ENCODE assay signal across 10 cellular contexts in the genomic region with DNA sequence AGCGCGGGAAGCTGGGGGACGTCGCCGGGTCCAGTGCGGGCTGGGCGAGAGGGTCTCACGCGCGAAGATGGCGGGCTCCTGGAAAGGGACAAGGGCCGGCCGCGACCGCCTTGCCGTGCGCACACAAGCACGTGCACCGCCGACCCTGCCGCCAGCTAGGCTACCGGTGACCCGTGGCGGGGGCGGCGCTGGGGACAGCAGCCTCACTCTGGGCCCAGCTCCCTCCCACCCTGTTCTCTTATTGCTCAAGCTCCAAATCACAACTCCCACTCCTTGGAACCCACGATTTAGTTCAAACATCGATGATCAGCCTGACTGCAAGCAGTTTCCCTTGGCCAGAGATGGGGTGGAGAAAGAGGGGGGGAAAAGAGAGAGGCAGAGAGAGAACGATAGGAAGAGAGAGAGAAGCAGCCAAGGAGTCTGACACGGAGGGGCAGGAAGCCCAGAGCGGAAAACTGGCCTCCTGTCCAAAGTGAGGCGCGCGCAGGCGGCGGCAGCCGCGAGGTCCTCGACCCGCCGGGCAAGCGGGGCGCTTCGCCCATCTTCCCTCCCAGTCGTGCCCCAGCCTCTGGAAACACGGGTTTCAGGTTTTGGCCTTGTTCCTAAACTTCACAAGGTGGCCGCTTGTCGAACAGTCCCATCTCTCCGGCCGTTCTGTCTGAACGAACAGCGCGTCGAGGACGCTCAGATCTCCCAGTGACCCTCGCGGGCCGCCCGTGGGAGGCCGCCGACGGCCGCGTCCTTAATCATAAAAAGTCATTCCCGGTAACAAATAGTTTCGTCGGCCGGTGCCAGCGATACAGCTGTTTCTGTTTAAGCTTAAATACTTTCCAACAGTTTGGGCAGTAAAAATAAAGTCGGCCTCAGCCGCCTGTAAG. TPM values are rescaled to one million over a fixed set of nuclear protein-coding genes. Genes with fewer than 3 reads are reported as not detected.
DNase-seq lines count a peak whose midpoint lies in the region; ATAC-seq, FAIRE-seq and TF ChIP-seq lines count a peak whose summit lies in the region.
"Had no signal": no experiment of that assay in that cellular context is flagged by ENCODE, and none has a peak within 500 bp of the region (broad histone marks: within the 10 kb centered on the region; RNA-seq: fewer than 3 reads in every experiment).

No MANE protein-coding gene starts in this region.

- peak in 1 of 5 donors; percentile 35 for DNase-seq in CD4-positive, alpha-beta memory T cell
- DNase-seq in Karpas-422 (no peak), coronary artery (ENCODE audit: low spot score) (no peak), GM12891 (ENCODE audit: insufficient read length, low spot score) (no peak)
- DNase-seq in activated effector memory CD4-positive, alpha-beta T cell treated with Interleukin-2 at 50 U/mL for 16 hours: no peak

- H3K36me3 Mint-ChIP-seq in CD4-positive, alpha-beta memory T cell: peaks cover 0 to 10% of the 10 kb centered on the region in 2 donors

- peaks cover 61% of the 10 kb centered on the region for H3K4me1 ChIP-seq in CD4-positive, alpha-beta memory T cell (ENCODE audit: insufficient read depth, low read length)
- peaks cover 45% of the 10 kb centered on the region for H3K4me1 ChIP-seq in Karpas-422 (ENCODE audit: low read length)

- H3K27me3 Mint-ChIP-seq in CD4-positive, alpha-beta memory T cell: peaks cover 29 to 36% of the 10 kb centered on the region in 2 donors

- TF ChIP-seq EP300 in neural cell (conservative IDR thresholded peaks at IDR 0.05; ENCODE audit: poor library complexity, severe bottlenecking): no peak

- no peaks in the 10 kb centered on the region for H3K36me3 ChIP-seq in CD4-positive, alpha-beta memory T cell (ENCODE audit: insufficient read depth, low read length)
- H3K36me3 ChIP-seq in Karpas-422 (ENCODE audit: insufficient read depth, low read length) (peaks cover 12% of the 10 kb centered on the region; the same call in 1 of the 2 replicates), neural cell (ENCODE audit: insufficient read depth, low read length) (no peaks in the 10 kb centered on the region)

- H3K79me2 ChIP-seq in Karpas-422 (ENCODE audit: low read length) (peaks cover 19% of the 10 kb centered on the region), neural cell (replicated peaks; ENCODE audit: insufficient read depth, low read length) (peaks cover 25% of the 10 kb centered on the region)

- H4K20me1 ChIP-seq in Karpas-422 (ENCODE audit: insufficient read depth, low read depth, low read length) (peaks cover 11% of the 10 kb centered on the region), neural cell (ENCODE audit: insufficient read depth) (peaks cover 11% of the 10 kb centered on the region)

- CTCF ChIA-PET in CD4-positive, alpha-beta memory T cell (lab: Charles Lee; ENCODE audit: partially characterized antibody): interaction anchor here (1.1 to 2.2 kb wide), 2 partner anchors 9 to 42 kb away, joined by 3 to 10 read pairs; no protein-coding TSS in a partner anchor

- POLR2A ChIA-PET in CD4-positive, alpha-beta memory T cell (lab: Charles Lee; ENCODE audit: partially characterized antibody): interaction anchor here (5.4 to 32.1 kb wide), 2 partner anchors 12 to 39 kb away, joined by 79 to 503 read pairs; a partner anchor contains a TSS

- ATAC-seq in HG03457 (IDR thresholded peaks at IDR 0.05; ENCODE audit: unreplicated experiment) (no peak), HG03039 (IDR thresholded peaks at IDR 0.05; ENCODE audit: unreplicated experiment) (no peak)
- ATAC-seq: left colon had no signal

- no peak overlapping the region for H3K27ac ChIP-seq in CD4-positive, alpha-beta memory T cell (ENCODE audit: low read depth, low read length)
- H3K27ac ChIP-seq in Karpas-422 (ENCODE audit: low read length): no peak overlapping the region
- no peak overlapping the region for H3K27ac ChIP-seq in coronary artery
- peak overlapping the region; percentile 70 for H3K27ac ChIP-seq in neural cell (ENCODE audit: low read length)

- H2AFZ ChIP-seq in Karpas-422 (ENCODE audit: low read length) (no peak overlapping the region), neural cell (ENCODE audit: low read depth, low read length) (no peak overlapping the region)

- H3K27me3 ChIP-seq in CD4-positive, alpha-beta memory T cell (ENCODE audit: insufficient read depth, low read length): peaks cover 53% of the 10 kb centered on the region
- H3K27me3 ChIP-seq in Karpas-422 (ENCODE audit: low read length) (no peaks in the 10 kb centered on the region), neural cell (ENCODE audit: insufficient read depth, low read depth, low read length) (peaks cover 68% of the 10 kb centered on the region)

- no peak for FAIRE-seq in GM12891 (lab: Jason Lieb, UNC)
- FAIRE-seq: TTC549 had no signal

- no peaks in the 10 kb centered on the region for H3K9me3 ChIP-seq in CD4-positive, alpha-beta memory T cell (ENCODE audit: control insufficient read depth in 1 of 2, low read length in 2 of 2)
- H3K9me3 ChIP-seq in Karpas-422 (ENCODE audit: low read length) (no peaks in the 10 kb centered on the region), neural cell (ENCODE audit: low read length) (no peaks in the 10 kb centered on the region)

- no peaks in the 10 kb centered on the region for H3F3A ChIP-seq in neural cell (ENCODE audit: insufficient read depth, low read length, poor library complexity, severe bottlenecking)

- H3K9ac ChIP-seq in Karpas-422 (ENCODE audit: low read length): peak overlapping the region; percentile 68; the same call in 1 of the 2 replicates
- H3K9ac ChIP-seq in neural cell (ENCODE audit: low read length): peak overlapping the region; percentile 84

- peaks cover 21 to 53% (median 28%) of the 10 kb centered on the region in 4 donors for H3K4me1 Mint-ChIP-seq in CD4-positive, alpha-beta memory T cell

- no peak overlapping the region for H3K4me3 ChIP-seq in CD4-positive, alpha-beta memory T cell (ENCODE audit: low read length in 2 of 2)
- H3K4me3 ChIP-seq in Karpas-422 (ENCODE audit: low read length) (peak overlapping the region; percentile 62; the same call in 1 of the 2 replicates), coronary artery (peak overlapping the region; percentile 96), neural cell (ENCODE audit: low read length) (peak overlapping the region; percentile 87)

- peak overlapping the region in 6 of 7 donors; percentile 57 to 93 (median 86) for H3K27ac Mint-ChIP-seq in CD4-positive, alpha-beta memory T cell

- no peak for TF ChIP-seq POLR2A in GM12891 (IDR thresholded peaks at IDR 0.05; ENCODE audit: low read depth, low read length)

- no peaks in the 10 kb centered on the region for H3K9me2 ChIP-seq in Karpas-422 (replicated peaks; ENCODE audit: insufficient read depth, low read length)
- H3K9me2 ChIP-seq in neural cell (ENCODE audit: insufficient read depth, low read length): no peaks in the 10 kb centered on the region

- H3K4me3 Mint-ChIP-seq in CD4-positive, alpha-beta memory T cell: peak overlapping the region; percentile 29 to 83 (median 62)

- peak overlapping the region; percentile 67 for H3K4me2 ChIP-seq in Karpas-422 (ENCODE audit: low read depth, low read length, poor library complexity, severe bottlenecking)
- no peak overlapping the region for H3K4me2 ChIP-seq in neural cell (ENCODE audit: low read length)

- intact Hi-C loops in CD4-positive, alpha-beta memory T cell (cut with micrococcal nuclease): no loop called here

- TF ChIP-seq RAD21 in neural cell (conservative IDR thresholded peaks at IDR 0.05): no peak

- H3K9me3 Mint-ChIP-seq in CD4-positive, alpha-beta memory T cell: peaks cover 0 to 17% (median 2%) of the 10 kb centered on the region in 8 donors

- TF ChIP-seq CTCF in coronary artery (IDR thresholded peaks at IDR 0.05) (no peak), neural cell (IDR thresholded peaks at IDR 0.05; ENCODE audit: poor library complexity, severe bottlenecking) (no peak)

TF ChIP-seq in neural cell, 6 proteins besides CTCF, POLR2A, EP300 and RAD21 (continues in another document):
- TF ChIP-seq SMC3 (conservative IDR thresholded peaks at IDR 0.05; ENCODE audit: poor library complexity) (no peak), TAF1 (IDR thresholded peaks at IDR 0.05; ENCODE audit: low read depth) (no peak), POLR2AphosphoS5 (IDR thresholded peaks at IDR 0.05) (peak; percentile 59)

TF ChIP-seq in GM12891, 5 proteins besides CTCF, POLR2A, EP300 and RAD21:
- TF ChIP-seq SPI1 (IDR thresholded peaks at IDR 0.05; ENCODE audit: low read depth, low read length): no peak
- TF ChIP-seq TAF1 (IDR thresholded peaks at IDR 0.05; ENCODE audit: low read depth, low read length): no peak
- no peak for TF ChIP-seq POU2F2 (IDR thresholded peaks at IDR 0.05; ENCODE audit: low read depth, low read length)
- TF ChIP-seq PAX5 (IDR thresholded peaks at IDR 0.05; ENCODE audit: insufficient read depth, low read length, severe bottlenecking): no peak
- no peak for TF ChIP-seq POLR2AphosphoS5 (IDR thresholded peaks at IDR 0.05; ENCODE audit: low read depth, low read length)

RNA-seq across cellular contexts. Expression of a gene that starts 1.7 kb away (rescaled TPM):
- 1 to 10 TPM; 2.8 to 4.1 TPM for total RNA-seq in CD4-positive, alpha-beta memory T cell
- under 1 TPM; 0.29 to 0.34 TPM for polyA plus RNA-seq in CD4-positive, alpha-beta memory T cell
- 8.0 and 26.4 TPM in 2 replicates for total RNA-seq in Karpas-422 (2014; rRNA removed; shearing (Covaris generic); ENCODE audit: low replicate concordance)
- 15.4 and 27.6 TPM in 2 replicates for polyA plus RNA-seq in neural cell
- 26.4 and 33.8 TPM in 2 replicates for polyA minus RNA-seq in neural cell
- polyA plus RNA-seq in GM12891 (2012; ENCODE audit: low read depth, missing spikeins): 2.8 TPM

RNA-seq across cellular contexts. Expression of a gene that starts 20.6 kb away (rescaled TPM):
- under 1 TPM; 0.06 to 0.44 TPM for total RNA-seq in CD4-positive, alpha-beta memory T cell
- not detected for polyA plus RNA-seq in CD4-positive, alpha-beta memory T cell
- 4.8 and 8.4 TPM in 2 replicates for total RNA-seq in Karpas-422 (2014; rRNA removed; shearing (Covaris generic); ENCODE audit: low replicate concordance)
- 15.9 and 16.9 TPM in 2 replicates for polyA plus RNA-seq in neural cell
- 27.1 and 28.5 TPM in 2 replicates for polyA minus RNA-seq in neural cell
- 0.47 TPM for polyA plus RNA-seq in GM12891 (2012; ENCODE audit: low read depth, missing spikeins)

RNA-seq across cellular contexts. Expression of a gene that starts 40.7 kb away (rescaled TPM):
- total RNA-seq in CD4-positive, alpha-beta memory T cell: 10 to 100 TPM; 64.7 to 65.7 TPM
- 1 to 10 TPM; 1.2 to 9.7 TPM for polyA plus RNA-seq in CD4-positive, alpha-beta memory T cell
- 33.3 and 86.5 TPM in 2 replicates for total RNA-seq in Karpas-422 (2014; rRNA removed; shearing (Covaris generic); ENCODE audit: low replicate concordance)
- 31.9 and 34.6 TPM in 2 replicates for polyA plus RNA-seq in neural cell
- 43.3 and 45.8 TPM in 2 replicates for polyA minus RNA-seq in neural cell
- polyA plus RNA-seq in GM12891 (2012; ENCODE audit: low read depth, missing spikeins): 17.1 TPM

Comparison
In these comparisons a context has a peak if more than half of its experiments do, and no peak if none do; other contexts are left out.
1. H3K4me3 ChIP-seq: peak in Karpas-422 (single experiment), coronary artery (single experiment) and neural cell (single experiment); none in CD4-positive, alpha-beta memory T cell (0 of 2).